Comparison of ENCODE assay signal across 2 cellular contexts in the genomic region with DNA sequence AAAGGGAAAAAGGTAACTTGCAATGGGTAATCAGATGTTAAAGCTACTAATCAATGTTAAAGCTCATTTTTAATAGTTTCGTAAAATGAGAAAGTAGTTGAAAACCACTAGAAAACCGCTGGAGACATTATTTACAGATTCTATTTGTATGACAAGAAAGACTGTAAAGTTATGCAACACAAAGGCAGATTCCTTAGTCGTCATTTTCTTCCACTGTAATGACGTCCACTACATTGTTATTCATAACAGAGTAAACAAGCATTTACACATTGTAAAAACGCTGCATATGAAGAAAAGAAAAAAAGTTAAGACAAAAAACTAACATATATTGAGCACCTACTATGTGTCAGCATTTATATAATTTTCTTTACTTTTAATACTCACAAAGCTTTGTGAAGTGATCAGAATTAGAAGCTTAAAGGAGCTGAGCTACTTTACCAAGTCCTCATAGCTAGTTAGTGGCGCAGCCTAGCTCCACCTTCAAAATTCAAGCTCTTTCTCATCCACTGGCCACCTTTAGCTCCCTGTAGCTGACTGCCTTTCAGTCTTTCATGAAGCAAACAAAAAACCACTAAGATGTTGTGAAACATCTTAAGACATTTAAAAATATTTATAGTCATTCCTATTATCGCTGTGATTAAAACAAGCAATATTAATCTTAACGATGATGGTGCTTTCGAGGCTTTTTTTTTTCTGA.
TF ChIP-seq lines count a peak whose summit lies in the region.

No MANE protein-coding gene starts in this region.

TF ChIP-seq in GM23338, 12 proteins besides CTCF, POLR2A, EP300 and RAD21:
- no peak for TF ChIP-seq ETS1 (IDR thresholded peaks at IDR 0.05)
- TF ChIP-seq CREB1 (CRISPR knock-in tag; IDR thresholded peaks at IDR 0.05; ENCODE audit: low read depth), result peak; percentile 88
TF ChIP-seq in GM23338: peak in this region for 1.

TF ChIP-seq in WTC11, 78 proteins besides CTCF, POLR2A, EP300 and RAD21 (continued from another document):
- TF ChIP-seq, protein P1, sequence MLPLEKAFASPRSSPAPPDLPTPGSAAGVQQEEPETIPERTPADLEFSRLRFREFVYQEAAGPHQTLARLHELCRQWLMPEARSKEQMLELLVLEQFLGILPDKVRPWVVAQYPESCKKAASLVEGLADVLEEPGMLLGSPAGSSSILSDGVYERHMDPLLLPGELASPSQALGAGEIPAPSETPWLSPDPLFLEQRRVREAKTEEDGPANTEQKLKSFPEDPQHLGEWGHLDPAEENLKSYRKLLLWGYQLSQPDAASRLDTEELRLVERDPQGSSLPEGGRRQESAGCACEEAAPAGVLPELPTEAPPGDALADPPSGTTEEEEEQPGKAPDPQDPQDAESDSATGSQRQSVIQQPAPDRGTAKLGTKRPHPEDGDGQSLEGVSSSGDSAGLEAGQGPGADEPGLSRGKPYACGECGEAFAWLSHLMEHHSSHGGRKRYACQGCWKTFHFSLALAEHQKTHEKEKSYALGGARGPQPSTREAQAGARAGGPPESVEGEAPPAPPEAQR (CRISPR knock-in tag; IDR thresholded peaks at IDR 0.05), result no peak
- TF ChIP-seq GRHL2 (CRISPR knock-in tag; IDR thresholded peaks at IDR 0.05; ENCODE audit: insufficient replicate concordance, severe bottlenecking), result no peak
- TF ChIP-seq ZNF281 (CRISPR knock-in tag; IDR thresholded peaks at IDR 0.05), result no peak
- no peak for TF ChIP-seq CREM (CRISPR knock-in tag; IDR thresholded peaks at IDR 0.05)
- TF ChIP-seq, protein P2, sequence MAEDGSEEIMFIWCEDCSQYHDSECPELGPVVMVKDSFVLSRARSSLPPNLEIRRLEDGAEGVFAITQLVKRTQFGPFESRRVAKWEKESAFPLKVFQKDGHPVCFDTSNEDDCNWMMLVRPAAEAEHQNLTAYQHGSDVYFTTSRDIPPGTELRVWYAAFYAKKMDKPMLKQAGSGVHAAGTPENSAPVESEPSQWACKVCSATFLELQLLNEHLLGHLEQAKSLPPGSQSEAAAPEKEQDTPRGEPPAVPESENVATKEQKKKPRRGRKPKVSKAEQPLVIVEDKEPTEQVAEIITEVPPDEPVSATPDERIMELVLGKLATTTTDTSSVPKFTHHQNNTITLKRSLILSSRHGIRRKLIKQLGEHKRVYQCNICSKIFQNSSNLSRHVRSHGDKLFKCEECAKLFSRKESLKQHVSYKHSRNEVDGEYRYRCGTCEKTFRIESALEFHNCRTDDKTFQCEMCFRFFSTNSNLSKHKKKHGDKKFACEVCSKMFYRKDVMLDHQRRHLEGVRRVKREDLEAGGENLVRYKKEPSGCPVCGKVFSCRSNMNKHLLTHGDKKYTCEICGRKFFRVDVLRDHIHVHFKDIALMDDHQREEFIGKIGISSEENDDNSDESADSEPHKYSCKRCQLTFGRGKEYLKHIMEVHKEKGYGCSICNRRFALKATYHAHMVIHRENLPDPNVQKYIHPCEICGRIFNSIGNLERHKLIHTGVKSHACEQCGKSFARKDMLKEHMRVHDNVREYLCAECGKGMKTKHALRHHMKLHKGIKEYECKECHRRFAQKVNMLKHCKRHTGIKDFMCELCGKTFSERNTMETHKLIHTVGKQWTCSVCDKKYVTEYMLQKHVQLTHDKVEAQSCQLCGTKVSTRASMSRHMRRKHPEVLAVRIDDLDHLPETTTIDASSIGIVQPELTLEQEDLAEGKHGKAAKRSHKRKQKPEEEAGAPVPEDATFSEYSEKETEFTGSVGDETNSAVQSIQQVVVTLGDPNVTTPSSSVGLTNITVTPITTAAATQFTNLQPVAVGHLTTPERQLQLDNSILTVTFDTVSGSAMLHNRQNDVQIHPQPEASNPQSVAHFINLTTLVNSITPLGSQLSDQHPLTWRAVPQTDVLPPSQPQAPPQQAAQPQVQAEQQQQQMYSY (CRISPR knock-in tag; IDR thresholded peaks at IDR 0.05), result no peak
- TF ChIP-seq SP1 (CRISPR knock-in tag; conservative IDR thresholded peaks at IDR 0.05), result no peak
- no peak for TF ChIP-seq PRRX2 (CRISPR knock-in tag; IDR thresholded peaks at IDR 0.05)
- no peak for TF ChIP-seq NFYB (CRISPR knock-in tag; conservative IDR thresholded peaks at IDR 0.05; ENCODE audit: low read depth)
- TF ChIP-seq JUN (CRISPR knock-in tag; IDR thresholded peaks at IDR 0.05), result no peak
- no peak for TF ChIP-seq FOXP1 (CRISPR knock-in tag; IDR thresholded peaks at IDR 0.05; ENCODE audit: borderline replicate concordance)
- no peak for TF ChIP-seq E2F1 (CRISPR knock-in tag; IDR thresholded peaks at IDR 0.05)
- TF ChIP-seq SMAD4 (CRISPR knock-in tag; IDR thresholded peaks at IDR 0.05), result no peak
